Comparison of ENCODE assay signal across 7 cellular contexts in the genomic region with DNA sequence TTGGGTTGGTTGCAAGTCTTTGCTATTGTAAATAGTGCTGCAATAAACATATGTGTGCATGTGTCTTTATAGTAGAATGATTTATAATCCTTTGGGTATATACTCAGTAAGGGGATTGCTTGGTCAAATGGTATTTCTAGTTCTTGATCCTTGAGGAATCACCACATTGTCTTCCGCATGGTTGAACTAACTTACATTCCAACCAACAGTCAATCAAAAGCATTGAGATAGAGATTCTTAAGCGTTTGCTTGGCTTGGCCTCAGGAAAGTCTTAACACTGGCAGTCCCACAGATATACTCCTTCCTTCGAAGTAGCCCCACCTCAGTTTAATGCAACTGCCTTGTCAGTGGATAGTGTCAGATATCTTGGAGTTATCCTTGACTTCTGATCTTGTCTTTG.
DNase-seq lines count a peak whose midpoint lies in the region; TF ChIP-seq lines count a peak whose summit lies in the region.
"Not testable (repeated sequence)": the region's sequence is repeated elsewhere in the genome, so short reads cannot be mapped to it uniquely, and the experiment has no call there.

No MANE protein-coding gene starts in this region.

- H2AK5ac ChIP-seq in neuronal stem cell (ENCODE audit: low read depth, low read length): not testable (repeated sequence)

- H4K91ac ChIP-seq in neuronal stem cell (ENCODE audit: low read depth, low read length, poor library complexity): not testable (repeated sequence)

- not testable (repeated sequence) for H3K27me3 ChIP-seq in neuronal stem cell (ENCODE audit: control insufficient read depth in 3 of 3, insufficient read depth in 3 of 3, low read depth in 1 of 3, low read length in 3 of 3)

- H3K4me1 ChIP-seq in neuronal stem cell (ENCODE audit: control insufficient read depth in 2 of 2, insufficient read depth in 1 of 2, low read depth in 1 of 2, low read length in 2 of 2): not testable (repeated sequence)

- H3K4ac ChIP-seq in neuronal stem cell (ENCODE audit: low read length): not testable (repeated sequence)

- TF ChIP-seq CTCF in retinal pigment epithelial cell (conservative IDR thresholded peaks at IDR 0.05; ENCODE audit: low read depth, low read length): not testable (repeated sequence)

- not testable (repeated sequence) for H2BK15ac ChIP-seq in neuronal stem cell (ENCODE audit: low read length)

- H3K4me2 ChIP-seq in neuronal stem cell (ENCODE audit: insufficient read depth, low read length, poor library complexity, severe bottlenecking): not testable (repeated sequence)

- H3K14ac ChIP-seq in neuronal stem cell (ENCODE audit: low read length): not testable (repeated sequence)

- not testable (repeated sequence) for H3K9ac ChIP-seq in neuronal stem cell (ENCODE audit: low read depth, low read length, poor library complexity)

- peak; percentile 43 for DNase-seq in EL
- peak; percentile 80 for DNase-seq in M059J (ENCODE audit: low read depth)
- peak; percentile 31 for DNase-seq in RPMI7951 (ENCODE audit: low read depth)
- DNase-seq in astrocyte of the hippocampus (ENCODE audit: low read depth, low spot score): peak; percentile 84
- peak; percentile 44 for DNase-seq in iris pigment epithelial cell (ENCODE audit: low read depth)
- peak; percentile 26 for DNase-seq in neuronal stem cell (ENCODE audit: low spot score)
- peak; percentile 93 for DNase-seq in retinal pigment epithelial cell (ENCODE audit: low read depth)

- no CpG with 5 or more reads among the region's 3 CpGs for WGBS in neuronal stem cell (ENCODE audit: extremely low coverage in 2 of 2, insufficient read length in 2 of 2, insufficient replicate concordance in 1 of 2), 2 donors

- H4K8ac ChIP-seq in neuronal stem cell (ENCODE audit: low read depth, low read length): not testable (repeated sequence)

- not testable (repeated sequence) for H3K23ac ChIP-seq in neuronal stem cell (ENCODE audit: low read depth, low read length, poor library complexity)

- H3K9me3 ChIP-seq in neuronal stem cell (replicated peaks in 1 of 2; ENCODE audit: control insufficient read depth in 2 of 2, insufficient read depth in 1 of 2, low read depth in 1 of 2, low read length in 2 of 2): not testable (repeated sequence)

- not testable (repeated sequence) for H3K27ac ChIP-seq in neuronal stem cell (replicated peaks; ENCODE audit: low read length)

- not testable (repeated sequence) for H3K36me3 ChIP-seq in neuronal stem cell (replicated peaks in 1 of 2; ENCODE audit: control insufficient read depth in 2 of 2, insufficient read depth in 2 of 2, low read length in 2 of 2)

- not testable (repeated sequence) for H3K79me1 ChIP-seq in neuronal stem cell (ENCODE audit: low read depth, low read length)

- not testable (repeated sequence) for H2BK12ac ChIP-seq in neuronal stem cell (ENCODE audit: low read length)

- not testable (repeated sequence) for H2BK120ac ChIP-seq in neuronal stem cell (ENCODE audit: low read depth, low read length)

- not testable (repeated sequence) for H3K18ac ChIP-seq in neuronal stem cell (ENCODE audit: low read length)

- not testable (repeated sequence) for H2BK5ac ChIP-seq in neuronal stem cell (ENCODE audit: low read length)

- H2AFZ ChIP-seq in neuronal stem cell (ENCODE audit: low read length): not testable (repeated sequence)

- not testable (repeated sequence) for H3K4me3 ChIP-seq in neuronal stem cell (ENCODE audit: low read length in 2 of 2); retinal pigment epithelial cell (ENCODE audit: low read length)

Comparison
In these comparisons a context has a peak if more than half of its experiments do, and no peak if none do; other contexts are left out.
1. DNase-seq: peak in every context shown above with its lines; median percentile 93 in retinal pigment epithelial cell; 84 in astrocyte of the hippocampus; 80 in M059J; 44 in iris pigment epithelial cell; 43 in EL; 31 in RPMI7951; 26 in neuronal stem cell.